In the genomic region with DNA sequence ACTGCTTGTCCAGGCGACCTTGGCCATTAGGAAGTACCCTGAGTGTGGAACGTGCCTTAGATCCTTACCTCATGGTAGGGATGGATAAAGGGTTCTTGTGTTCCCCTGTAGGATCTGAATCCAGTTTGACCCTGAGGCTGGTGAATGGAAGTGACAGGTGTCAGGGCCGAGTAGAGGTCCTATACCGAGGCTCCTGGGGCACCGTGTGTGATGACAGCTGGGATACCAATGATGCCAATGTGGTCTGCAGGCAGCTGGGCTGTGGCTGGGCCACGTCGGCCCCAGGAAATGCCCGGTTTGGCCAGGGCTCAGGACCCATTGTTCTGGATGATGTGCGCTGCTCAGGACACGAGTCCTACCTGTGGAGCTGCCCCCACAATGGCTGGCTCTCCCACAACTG, we compare ENCODE assay signal across 30 cellular contexts. TPM values are rescaled to one million over a fixed set of nuclear protein-coding genes. Genes with fewer than 3 reads are reported as not detected.
"Had no signal": no experiment of that assay in that cellular context is flagged by ENCODE, and none has a peak within 500 bp of the region (broad histone marks: within the 10 kb centered on the region; RNA-seq: fewer than 3 reads in every experiment).

No MANE protein-coding gene starts in this region.

- H3K36me3 ChIP-seq: neutrophil, ovary, right lobe of liver, sigmoid colon, spleen, suprapubic skin, tibial artery, transverse colon, upper lobe of right lung, uterus had no signal

- H3K79me2 ChIP-seq: parathyroid adenoma had no signal

- H3K9ac ChIP-seq: parathyroid adenoma had no signal

- H3K4me2 ChIP-seq: smooth muscle cell had no signal

- H3K27me3 ChIP-seq: neutrophil, ovary, right lobe of liver, sigmoid colon, spleen, suprapubic skin, testis, tibial artery, transverse colon, upper lobe of right lung, uterus had no signal

- H3K4me3 ChIP-seq: ovary, psoas muscle, right lobe of liver, sigmoid colon, skin epidermis, smooth muscle cell, spleen, suprapubic skin, testis, tibial artery, transverse colon, upper lobe of right lung, uterus had no signal

- DNase-seq: nephron progenitor cell; nucleus accumbens; ovary; psoas muscle; right cardiac atrium; right lobe of liver; sigmoid colon; spleen; stimulated activated CD4-positive, alpha-beta T cell treated with anti-CD3 and anti-CD28 coated beads, Interleukin-12 subunit alpha, Interleukin-12 subunit beta, amount 100 ng/mL, for 4 hours; stimulated activated CD4-positive, alpha-beta T cell treated with anti-CD3 and anti-CD28 coated beads, Interleukin-1b, Interleukin-23, amount 100 ng/mL, for 48 hours; stimulated activated CD4-positive, alpha-beta T cell treated with anti-CD3 and anti-CD28 coated beads, Interleukin-4, amount 100 ng/mL, for 1 hour; stimulated activated CD4-positive, alpha-beta T cell treated with anti-CD3 and anti-CD28 coated beads, Interleukin-4, amount 100 ng/mL, for 4 hours; stimulated activated CD8-positive, alpha-beta memory T cell treated with anti-CD3 and anti-CD28 coated beads, Interleukin-4, amount 100 ng/mL, for 48 hours; stimulated activated naive CD4-positive, alpha-beta T cell; stimulated activated naive CD8-positive, alpha-beta T cell treated with anti-CD3 and anti-CD28 coated beads, Interleukin-15, amount 100 ng/mL, for 72 hours; stimulated activated naive CD8-positive, alpha-beta T cell treated with anti-CD3 and anti-CD28 coated beads, Interleukin-15, Interleukin-2, amounts not matched to agents 100 U/mL and 50 U/mL, for 24 hours; substantia nigra; testis; tibial artery; transverse colon; upper lobe of right lung; uterus had no signal

- H3K9me3 ChIP-seq: neutrophil, ovary, psoas muscle, right lobe of liver, sigmoid colon, spleen, suprapubic skin, testis, tibial artery, transverse colon, upper lobe of right lung, uterus had no signal

- H3K4me1 ChIP-seq: parathyroid adenoma, psoas muscle, right lobe of liver, sigmoid colon, spleen, suprapubic skin, testis, tibial artery, transverse colon, upper lobe of right lung, uterus had no signal

- H2AFZ ChIP-seq: parathyroid adenoma had no signal

- H3K27ac ChIP-seq: neutrophil, ovary, parathyroid adenoma, psoas muscle, right lobe of liver, sigmoid colon, skin epidermis, spleen, suprapubic skin, testis, tibial artery, transverse colon, upper lobe of right lung, uterus had no signal

RNA-seq across cellular contexts. Expression of a gene that starts 31.6 kb away (rescaled TPM):
- total RNA-seq: naive thymus-derived CD8-positive, alpha-beta T cell; natural killer cell treated with Interleukin-12 subunit alpha and Interleukin-12 subunit beta and Interleukin-15 and Interleukin-18, amount 100 ng/mL, for 72 hours; neural crest cell; smooth muscle cell had no signal
